In the genomic region with DNA sequence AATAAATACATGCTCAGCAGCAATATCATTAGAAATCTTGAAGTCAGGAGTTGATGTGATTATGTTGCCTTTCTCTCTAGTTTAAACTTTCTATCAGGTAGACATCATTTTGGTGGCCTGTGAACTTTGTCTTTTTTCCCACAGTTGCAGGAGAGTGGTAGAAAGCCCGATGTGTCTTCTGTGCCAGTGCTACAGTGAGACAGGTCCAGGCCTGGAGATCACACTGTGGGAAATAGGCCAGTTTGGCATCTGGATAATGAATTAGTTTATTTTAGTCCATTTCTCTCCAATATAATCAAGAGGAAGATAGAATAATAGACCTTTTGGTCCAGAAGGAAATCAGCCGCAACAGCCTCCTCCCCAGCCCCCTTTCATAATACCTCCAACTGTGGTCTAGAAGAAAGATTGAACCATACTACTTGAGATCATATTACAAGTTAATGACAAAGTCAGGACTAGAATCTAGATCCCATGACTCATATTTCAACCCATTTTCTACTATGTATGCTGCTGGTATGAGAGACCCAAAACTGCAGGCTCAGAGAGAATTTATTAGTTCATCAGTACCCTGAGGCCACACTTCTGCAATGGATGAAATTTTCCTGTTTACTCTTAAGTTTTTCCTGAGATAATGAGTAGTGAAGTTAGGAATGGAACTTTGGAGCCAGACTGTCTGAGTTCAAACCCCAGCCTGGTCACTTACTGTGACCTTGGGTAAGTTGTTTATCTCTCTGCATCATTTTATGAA, we compare ENCODE assay signal across 12 cellular contexts. TPM values are rescaled to one million over a fixed set of nuclear protein-coding genes. Genes with fewer than 3 reads are reported as not detected.
DNase-seq lines count a peak whose midpoint lies in the region; ATAC-seq and TF ChIP-seq lines count a peak whose summit lies in the region.
"Had no signal": no experiment of that assay in that cellular context is flagged by ENCODE, and none has a peak within 500 bp of the region (broad histone marks: within the 10 kb centered on the region; RNA-seq: fewer than 3 reads in every experiment).

No MANE protein-coding gene starts in this region.

- peaks cover 100% of the 10 kb centered on the region for H3K79me2 ChIP-seq in hepatocyte

- H3K4me2 ChIP-seq in hepatocyte, result no peak overlapping the region

- no peaks in the 10 kb centered on the region for H3K9me2 ChIP-seq in hepatocyte (replicated peaks; ENCODE audit: insufficient read depth)

- DNase-seq in AG09309 (ENCODE audit: low read depth) (peak; percentile 98), amniotic stem cell (lab: John Stamatoyannopoulos, UW) (peak; percentile 76), hepatocyte (ENCODE audit: low spot score) (no peak), NCI-H2029 treated with DMSO at 0.1 percent for 48 hours (lab: John Stamatoyannopoulos, UW) (no peak)
- DNase-seq in activated T-helper 2 cell treated with anti-CD3 and anti-CD28 coated beads, Interferon-gamma antibody, Interleukin-2, Interleukin-4, amounts not matched to agents 10 μg/mL and 5 μg/mL and 100 μg/mL, durations not matched to agents 14 hours and 24 hours and 36 hours (ENCODE audit: low spot score), result no peak
- DNase-seq in activated CD8-positive, alpha-beta memory T cell treated with anti-CD3 and anti-CD28 coated beads, Interleukin-2, amount 50 U/mL, for 4 hours, result no peak
- DNase-seq: H7, MV-4-11, NCI-H524 treated with DMSO at 0.1 percent for 48 hours, retina had no signal

- H3K36me3 Mint-ChIP-seq in activated T-helper 2 cell treated with anti-CD3 and anti-CD28 coated beads, Interferon-gamma antibody, Interleukin-2, Interleukin-4, amounts not matched to agents 10 μg/mL and 5 μg/mL and 100 μg/mL, durations not matched to agents 14 hours and 24 hours and 36 hours (ENCODE audit: low read depth), result peaks cover 19% of the 10 kb centered on the region

- H3K4me1 ChIP-seq in HEK293 (ENCODE audit: control insufficient read depth, insufficient read depth, low read length), result peaks cover 30% of the 10 kb centered on the region
- H3K4me1 ChIP-seq in hepatocyte (ENCODE audit: insufficient read depth), result no peaks in the 10 kb centered on the region

- ATAC-seq in HG02840 (IDR thresholded peaks at IDR 0.05; ENCODE audit: low FRiP score, unreplicated experiment), result no peak

- H3K9me3 ChIP-seq in HEK293 (ENCODE audit: control insufficient read depth, insufficient read depth, low read depth, low read length) (no peaks in the 10 kb centered on the region), hepatocyte (ENCODE audit: low read depth) (no peaks in the 10 kb centered on the region)

- H3K27ac ChIP-seq in HEK293 (ENCODE audit: extremely low read depth, low read depth, low read length) (peak overlapping the region; percentile 3; the same call in 1 of the 2 replicates), hepatocyte (peak overlapping the region; percentile 28)

- no peaks in the 10 kb centered on the region; a peak in 1 of 3 replicates for H3K36me3 ChIP-seq in HEK293 (ENCODE audit: control insufficient read depth in 2 of 2, insufficient read depth in 1 of 2, low read length in 2 of 2)
- H3K36me3 ChIP-seq in hepatocyte (replicated peaks; ENCODE audit: insufficient read depth, low read depth), result no peaks in the 10 kb centered on the region

- POLR2A ChIA-PET in HEK293 (lab: Yijun Ruan, JAX), result no interaction called here

- intact Hi-C loops in activated T-helper 2 cell treated with anti-CD3 and anti-CD28 coated beads, Interferon-gamma antibody, Interleukin-2, Interleukin-4, amounts not matched to agents 10 μg/mL and 5 μg/mL and 100 μg/mL, durations not matched to agents 14 hours and 24 hours and 36 hours (cut with micrococcal nuclease), result no loop called here

- no peak overlapping the region for H2AFZ ChIP-seq in hepatocyte

- 73% methylated on average over 2 of the region's 2 CpGs for WGBS in hepatocyte (ENCODE audit: low lambda C conversion rate, missing lambda C conversion rate)

- no peaks in the 10 kb centered on the region for H3K9me3 Mint-ChIP-seq in activated T-helper 2 cell treated with anti-CD3 and anti-CD28 coated beads, Interferon-gamma antibody, Interleukin-2, Interleukin-4, amounts not matched to agents 10 μg/mL and 5 μg/mL and 100 μg/mL, durations not matched to agents 14 hours and 24 hours and 36 hours

- H3K4me3 ChIP-seq in AG09309 (ENCODE audit: control insufficient read depth, low read depth, low read length) (no peak overlapping the region), HEK293 (ENCODE audit: low read depth, low read length) (no peak overlapping the region), hepatocyte (no peak overlapping the region)

- no peaks in the 10 kb centered on the region for H3K27me3 ChIP-seq in hepatocyte

- CTCF ChIA-PET in HEK293 (lab: Yijun Ruan, JAX), result interaction anchor here (0.6 to 3.2 kb wide), 4 partner anchors 17 to 259 kb away, joined by 3 to 15 read pairs (median 4); no protein-coding TSS in a partner anchor

- peaks cover 22% of the 10 kb centered on the region for H3K4me1 Mint-ChIP-seq in activated T-helper 2 cell treated with anti-CD3 and anti-CD28 coated beads, Interferon-gamma antibody, Interleukin-2, Interleukin-4, amounts not matched to agents 10 μg/mL and 5 μg/mL and 100 μg/mL, durations not matched to agents 14 hours and 24 hours and 36 hours (ENCODE audit: low read depth)

- H4K20me1 ChIP-seq in hepatocyte (ENCODE audit: insufficient read depth, poor library complexity, severe bottlenecking), result peaks cover 92% of the 10 kb centered on the region

- TF ChIP-seq CTCF in AG09309 (IDR thresholded peaks at IDR 0.05; ENCODE audit: control insufficient read depth, insufficient read depth, low read depth, low read length, missing control alignments) (no peak), HEK293 (tag by site-specific recombination; IDR thresholded peaks at IDR 0.05) (no peak), hepatocyte (IDR thresholded peaks at IDR 0.05; ENCODE audit: poor library complexity) (no peak)

- H3K27ac Mint-ChIP-seq in activated T-helper 2 cell treated with anti-CD3 and anti-CD28 coated beads, Interferon-gamma antibody, Interleukin-2, Interleukin-4, amounts not matched to agents 10 μg/mL and 5 μg/mL and 100 μg/mL, durations not matched to agents 14 hours and 24 hours and 36 hours, result no peak overlapping the region

- no peaks in the 10 kb centered on the region for H3K27me3 Mint-ChIP-seq in activated T-helper 2 cell treated with anti-CD3 and anti-CD28 coated beads, Interferon-gamma antibody, Interleukin-2, Interleukin-4, amounts not matched to agents 10 μg/mL and 5 μg/mL and 100 μg/mL, durations not matched to agents 14 hours and 24 hours and 36 hours (ENCODE audit: low read depth)

- no peak overlapping the region for H3K4me3 Mint-ChIP-seq in activated T-helper 2 cell treated with anti-CD3 and anti-CD28 coated beads, Interferon-gamma antibody, Interleukin-2, Interleukin-4, amounts not matched to agents 10 μg/mL and 5 μg/mL and 100 μg/mL, durations not matched to agents 14 hours and 24 hours and 36 hours (ENCODE audit: low read depth)

TF ChIP-seq in HEK293, 187 proteins besides CTCF, POLR2A, EP300 and RAD21 (continues in another document):
- TF ChIP-seq ZNF404 (tag by site-specific recombination; IDR thresholded peaks at IDR 0.05) (no peak), ZFHX2 (tag by site-specific recombination; conservative IDR thresholded peaks at IDR 0.05) (no peak), PRDM10 (tag by site-specific recombination; IDR thresholded peaks at IDR 0.05) (0 out of 2 replicates have a peak, but pooled peaks have one; percentile 26), KLF8 (tag by site-specific recombination; IDR thresholded peaks at IDR 0.05) (0 out of 2 replicates have a peak, but pooled peaks have one; percentile 18), IKZF3 (tag by site-specific recombination; IDR thresholded peaks at IDR 0.05) (no peak), ZNF660 (tag by site-specific recombination; IDR thresholded peaks at IDR 0.05) (peak; percentile 63; the same call in 1 of the 2 replicates), ZNF830 (tag by site-specific recombination; IDR thresholded peaks at IDR 0.05; ENCODE audit: low read depth) (no peak), ZNF843 (tag by site-specific recombination; IDR thresholded peaks at IDR 0.05) (peak; percentile 24; the same call in 1 of the 2 replicates), ZNF658 (tag by site-specific recombination; IDR thresholded peaks at IDR 0.05) (no peak), ZNF701 (tag by site-specific recombination; IDR thresholded peaks at IDR 0.05) (no peak)

RNA-seq across cellular contexts. Expression of gene KCMF1, which starts 20.6 kb away (rescaled TPM):
- 52.1 and 63.0 TPM in 2 replicates for total RNA-seq in hepatocyte
- 49.8 and 50.8 TPM in 2 replicates for polyA plus RNA-seq in hepatocyte
- total RNA-seq in activated T-helper 2 cell treated with anti-CD3 and anti-CD28 coated beads, Interferon-gamma antibody, Interleukin-2, Interleukin-4, amounts not matched to agents 10 μg/mL and 5 μg/mL and 100 μg/mL, durations not matched to agents 14 hours and 24 hours and 36 hours, result 82.6 and 86.3 TPM in 2 replicates

Comparison
In these comparisons a context has a peak if more than half of its experiments do, and no peak if none do; other contexts are left out.
1. DNase-seq: peak in AG09309 (single experiment) and amniotic stem cell (single experiment); none in hepatocyte (single experiment), activated T-helper 2 cell treated with anti-CD3 and anti-CD28 coated beads, Interferon-gamma antibody, Interleukin-2, Interleukin-4, amounts not matched to agents 10 μg/mL and 5 μg/mL and 100 μg/mL, durations not matched to agents 14 hours and 24 hours and 36 hours (single experiment), activated CD8-positive, alpha-beta memory T cell treated with anti-CD3 and anti-CD28 coated beads, Interleukin-2, amount 50 U/mL, for 4 hours (single experiment) and NCI-H2029 treated with DMSO at 0.1 percent for 48 hours (single experiment).